8 cellular contexts compared by ENCODE assay signal in genomic region chr2:101151859-101152194, GRCh38. TPM values are rescaled to one million over a fixed set of nuclear protein-coding genes. Genes with fewer than 3 reads are reported as not detected.
DNase-seq lines count a peak whose midpoint lies in the region; ATAC-seq, FAIRE-seq and TF ChIP-seq lines count a peak whose summit lies in the region.

No MANE protein-coding gene starts in this region.

- no peaks in the 10 kb centered on the region for H3K9me3 Mint-ChIP-seq in activated T-cell treated with anti-CD3 and anti-CD28 coated beads, Interleukin-2, amount 50 U/mL, for 4 hours

- H3K4me3 ChIP-seq in astrocyte of the cerebellum (ENCODE audit: low read depth, low read length) (peak overlapping the region; percentile 57), testis (peak overlapping the region; percentile 72 to 73)

- in situ Hi-C loops in astrocyte of the cerebellum (cut with HindIII; ENCODE audit: low sequenced_read_pairs): no loop called here

- no peak for TF ChIP-seq POLR2A in testis (IDR thresholded peaks at IDR 0.05)
- no peak for TF ChIP-seq POLR2A in GM12891 (IDR thresholded peaks at IDR 0.05; ENCODE audit: low read depth, low read length)

- H3K36me3 ChIP-seq in testis (ENCODE audit: low read depth, missing control alignments): no peaks in the 10 kb centered on the region

- no peaks in the 10 kb centered on the region for H3K36me3 Mint-ChIP-seq in activated T-cell treated with anti-CD3 and anti-CD28 coated beads, Interleukin-2, amount 50 U/mL, for 4 hours (ENCODE audit: insufficient read depth)

- H3K27ac ChIP-seq in testis: peak overlapping the region; percentile 31 to 81

- H3K4me1 Mint-ChIP-seq in activated T-cell treated with anti-CD3 and anti-CD28 coated beads, Interleukin-2, amount 50 U/mL, for 4 hours (ENCODE audit: low read depth): peaks cover 26% of the 10 kb centered on the region

- no peak for TF ChIP-seq CTCF in astrocyte of the cerebellum (IDR thresholded peaks at IDR 0.05; ENCODE audit: low read depth, low read length, missing control alignments)
- no peak for TF ChIP-seq CTCF in testis (IDR thresholded peaks at IDR 0.05)

- no peak for DNase-seq in activated T-cell treated with anti-CD3 and anti-CD28 coated beads, Interleukin-2, amount 50 U/mL, for 4 hours
- no peak for DNase-seq in activated T-cell treated with anti-CD3 and anti-CD28 coated beads, Interleukin-2, amount 50 U/mL, for 1 hour
- DNase-seq in astrocyte of the cerebellum (ENCODE audit: low read depth): no peak
- DNase-seq in left kidney (ENCODE audit: low read depth, low spot score): peak; percentile 48
- DNase-seq in testis: peak; percentile 44
- DNase-seq in NCI-H524 treated with DMSO at 0.1 percent for 48 hours (lab: John Stamatoyannopoulos, UW): no peak
- DNase-seq in GM12891 (ENCODE audit: insufficient read length, low spot score): no peak
- no peak for DNase-seq in NCI-H446 treated with DMSO at 0.1 percent for 48 hours (lab: John Stamatoyannopoulos, UW)

- intact Hi-C loops in testis (cut with DNase I; ENCODE audit: low total_unique reads): loop anchor here (10.0 kb wide), 1 partner anchor 117 kb away; no protein-coding TSS in a partner anchor

- H3K27me3 ChIP-seq in testis: no peaks in the 10 kb centered on the region

- ATAC-seq in activated T-cell treated with anti-CD3 and anti-CD28 coated beads, Interleukin-2, amount 50 U/mL, for 4 hours: no peak

- FAIRE-seq in GM12891 (lab: Jason Lieb, UNC): no peak

- H3K4me1 ChIP-seq in testis: peaks cover 28% of the 10 kb centered on the region

- peaks cover 2% of the 10 kb centered on the region for H3K27me3 Mint-ChIP-seq in activated T-cell treated with anti-CD3 and anti-CD28 coated beads, Interleukin-2, amount 50 U/mL, for 4 hours (ENCODE audit: low read depth)

- 0 to 1% methylated on average over 14 of the region's 14 CpGs for WGBS in testis, 2 donors

- peak overlapping the region; percentile 82 for H3K4me3 Mint-ChIP-seq in activated T-cell treated with anti-CD3 and anti-CD28 coated beads, Interleukin-2, amount 50 U/mL, for 4 hours

- no peaks in the 10 kb centered on the region for H3K9me3 ChIP-seq in testis

TF ChIP-seq in GM12891, 5 proteins besides CTCF, POLR2A, EP300 and RAD21:
- TF ChIP-seq POLR2AphosphoS5 (IDR thresholded peaks at IDR 0.05; ENCODE audit: low read depth, low read length) (no peak), TAF1 (IDR thresholded peaks at IDR 0.05; ENCODE audit: low read depth, low read length) (no peak), PAX5 (IDR thresholded peaks at IDR 0.05; ENCODE audit: insufficient read depth, low read length, severe bottlenecking) (no peak), POU2F2 (IDR thresholded peaks at IDR 0.05; ENCODE audit: low read depth, low read length) (no peak), SPI1 (IDR thresholded peaks at IDR 0.05; ENCODE audit: low read depth, low read length) (no peak)

RNA-seq across cellular contexts. Expression of gene TBC1D8, which starts 0.6 kb away (rescaled TPM):
- 1 to 10 TPM in 1 of 3 donors, under 1 TPM in 2; 0.58 to 1.1 (median 0.68) TPM for total RNA-seq in activated T-cell treated with anti-CD3 and anti-CD28 coated beads, Interleukin-2, amount 50 U/mL, for 4 hours
- 100 to 1,000 TPM in 1 of 2 donors, 10 to 100 TPM in 1; 90.1 to 125 TPM for total RNA-seq in testis
- polyA plus RNA-seq in testis (ENCODE audit: insufficient read depth, low read depth, low replicate concordance): 62.2 TPM
- 16.4 TPM for polyA plus RNA-seq in GM12891 (2012; ENCODE audit: low read depth, missing spikeins)

Comparison
In these comparisons a context has a peak if more than half of its experiments do, and no peak if none do; other contexts are left out.
1. DNase-seq: peak in left kidney (single experiment) and testis (single experiment); none in activated T-cell treated with anti-CD3 and anti-CD28 coated beads, Interleukin-2, amount 50 U/mL, for 4 hours (single experiment), activated T-cell treated with anti-CD3 and anti-CD28 coated beads, Interleukin-2, amount 50 U/mL, for 1 hour (single experiment), astrocyte of the cerebellum (single experiment), NCI-H524 treated with DMSO at 0.1 percent for 48 hours (single experiment), GM12891 (single experiment) and NCI-H446 treated with DMSO at 0.1 percent for 48 hours (single experiment).
2. RNA of gene TBC1D8, which starts 0.6 kb away (total RNA-seq): 90.1 to 125 TPM in testis; 0.58 to 1.1 TPM in activated T-cell treated with anti-CD3 and anti-CD28 coated beads, Interleukin-2, amount 50 U/mL, for 4 hours; every median in the first group is over 10 times any median in the second.